ENCODE assay signal across 21 cellular contexts in genomic region chr16:8989099-8989878, GRCh38. TPM values are rescaled to one million over a fixed set of nuclear protein-coding genes. Genes with fewer than 3 reads are reported as not detected.
A peak's percentile ranks its signal among the peaks of the same experiment; 100 is the strongest.
DNase-seq lines count a peak whose midpoint lies in the region; ATAC-seq, FAIRE-seq and TF ChIP-seq lines count a peak whose summit lies in the region.
"Had no signal": no experiment of that assay in that cellular context is flagged by ENCODE, and none has a peak within 500 bp of the region (broad histone marks: within the 10 kb centered on the region; RNA-seq: fewer than 3 reads in every experiment).

No MANE protein-coding gene starts in this region.

- H2BK12ac ChIP-seq in neuronal stem cell (ENCODE audit: low read length): no peak overlapping the region

- H4K91ac ChIP-seq in neuronal stem cell (ENCODE audit: low read depth, low read length, poor library complexity): no peak overlapping the region

- intact Hi-C loops in HepG2 (cut with micrococcal nuclease; ENCODE audit: unreplicated experiment): loop anchor here (5.0 kb wide), 1 partner anchor 103 kb away; the partner anchor contains the start of gene HAPSTR1
- intact Hi-C loops in testis (cut with DNase I; ENCODE audit: low total_unique reads): no loop called here
- intact Hi-C loops in left ventricle myocardium inferior (cut with micrococcal nuclease): no loop called here

- H3K4me3 ChIP-seq in A549 (no peak overlapping the region), HepG2 (replicated peaks in 1 of 3; ENCODE audit: insufficient read depth in 1 of 3, low read depth in 2 of 3, low read length in 3 of 3) (peak overlapping the region in 2 of 3 experiments; percentile 8 to 45; a peak in 2 of 6 replicates), neuronal stem cell (ENCODE audit: low read length in 2 of 2) (no peak overlapping the region), testis (no peak overlapping the region), left ventricle myocardium inferior (no peak overlapping the region)
- H3K4me3 ChIP-seq: BLaER1 treated with 17β-estradiol and CSF1 and Interleukin-3, amounts not matched to agents 10 nM and 100 nM had no signal

- no TSS peak for BruUV-seq in HepG2 (replicated peaks; lab: Mats Ljungman, UMichigan)

- H2BK120ac ChIP-seq in neuronal stem cell (ENCODE audit: low read depth, low read length): no peak overlapping the region

- TF ChIP-seq CTCF in A549 (IDR thresholded peaks at IDR 0.05) (no peak), HepG2 (CRISPR knock-in tag; IDR thresholded peaks at IDR 0.05) (no peak; the same call in 1 of the 2 replicates), testis (IDR thresholded peaks at IDR 0.05) (no peak), left ventricle myocardium inferior (IDR thresholded peaks at IDR 0.05; ENCODE audit: borderline replicate concordance) (no peak)

- H3K23ac ChIP-seq in neuronal stem cell (ENCODE audit: low read depth, low read length, poor library complexity): no peak overlapping the region

- peak overlapping the region; percentile 5 for H3K18ac ChIP-seq in neuronal stem cell (ENCODE audit: low read length)

- H3K9me3 ChIP-seq in A549 (no peaks in the 10 kb centered on the region), HepG2 (ENCODE audit: low read length) (no peaks in the 10 kb centered on the region), neuronal stem cell (replicated peaks in 1 of 2; ENCODE audit: control insufficient read depth in 2 of 2, insufficient read depth in 1 of 2, low read depth in 1 of 2, low read length in 2 of 2) (peaks cover 0 to under 1% of the 10 kb centered on the region in 2 donors), testis (no peaks in the 10 kb centered on the region), left ventricle myocardium inferior (replicated peaks) (no peaks in the 10 kb centered on the region)
- H3K9me3 ChIP-seq: BLaER1 treated with 17β-estradiol and CSF1 and Interleukin-3, amounts not matched to agents 10 nM and 100 nM had no signal

- TF ChIP-seq POLR2A in A549 (IDR thresholded peaks at IDR 0.05; ENCODE audit: low read length) (no peak), HepG2 (IDR thresholded peaks at IDR 0.05; ENCODE audit: insufficient read depth in 1 of 2, low read depth in 2 of 2, low read length in 2 of 2) (no peak), testis (IDR thresholded peaks at IDR 0.05) (no peak)

- WGBS in A549 (ENCODE audit: missing lambda C conversion rate): 67% methylated on average over 16 of the region's 16 CpGs
- WGBS in HepG2 (ENCODE audit: low lambda C conversion rate): 4% methylated on average over 13 of the region's 16 CpGs
- no CpG with 5 or more reads among the region's 16 CpGs for WGBS in neuronal stem cell (ENCODE audit: extremely low coverage in 2 of 2, insufficient read length in 2 of 2, insufficient replicate concordance in 1 of 2), 2 donors
- WGBS in testis, 2 donors: 81 to 85% methylated on average over 6 to 16 of the region's 16 CpGs

- peak overlapping the region; percentile 53 for H3K9ac ChIP-seq in HepG2 (ENCODE audit: insufficient read depth, low read depth, low read length)
- H3K9ac ChIP-seq in neuronal stem cell (ENCODE audit: low read depth, low read length, poor library complexity): no peak overlapping the region
- H3K9ac ChIP-seq: BLaER1 treated with 17β-estradiol and CSF1 and Interleukin-3, amounts not matched to agents 10 nM and 100 nM had no signal

- DNase-seq in A549 (ENCODE audit: low read depth in 1 of 2, low spot score in 1 of 2) (no peak), RPMI8226 (peak; percentile 29), HepG2 (ENCODE audit: low spot score) (peak; percentile 88), neuronal stem cell (ENCODE audit: low spot score) (no peak), testis (no peak), pons (ENCODE audit: low spot score) (no peak), cerebellum (ENCODE audit: low spot score) (no peak), left ventricle myocardium inferior (no peak)
- DNase-seq: 8988T; CD8-positive, alpha-beta memory T cell; DND-41; KG1; NCI-H1048; NCI-H1436 treated with DMSO at 0.1 percent for 48 hours; NCI-H2029 treated with DMSO at 0.1 percent for 48 hours; NCI-H510A; NCI-H82; SIG-M5 had no signal

- H2AFZ ChIP-seq in HepG2 (ENCODE audit: low read length) (peak overlapping the region; percentile 58), neuronal stem cell (ENCODE audit: low read length) (peak overlapping the region; percentile 65)

- H3K79me2 ChIP-seq in HepG2 (ENCODE audit: insufficient read depth, low read length): no peaks in the 10 kb centered on the region

- H3K14ac ChIP-seq in neuronal stem cell (ENCODE audit: low read length): no peak overlapping the region

- FAIRE-seq in A549 (lab: Jason Lieb, UNC): no peak
- no peak for FAIRE-seq in HepG2 (lab: Jason Lieb, UNC)
- FAIRE-seq: G401.6 had no signal

- H2AK5ac ChIP-seq in neuronal stem cell (ENCODE audit: low read depth, low read length): no peak overlapping the region

- no peaks in the 10 kb centered on the region for H3K27me3 ChIP-seq in HepG2 (ENCODE audit: control insufficient read depth in 1 of 2, insufficient read depth in 2 of 2, low read length in 2 of 2)
- no peaks in the 10 kb centered on the region for H3K27me3 ChIP-seq in neuronal stem cell (ENCODE audit: control insufficient read depth in 3 of 3, insufficient read depth in 3 of 3, low read depth in 1 of 3, low read length in 3 of 3)
- no peaks in the 10 kb centered on the region for H3K27me3 ChIP-seq in testis
- peaks cover 25% of the 10 kb centered on the region for H3K27me3 ChIP-seq in left ventricle myocardium inferior (ENCODE audit: low read depth)
- H3K27me3 ChIP-seq: BLaER1 treated with 17β-estradiol and CSF1 and Interleukin-3, amounts not matched to agents 10 nM and 100 nM had no signal

- no peaks in the 10 kb centered on the region for H4K20me1 ChIP-seq in HepG2 (ENCODE audit: insufficient read depth, low read length)
- H4K20me1 ChIP-seq: BLaER1 treated with 17β-estradiol and CSF1 and Interleukin-3, amounts not matched to agents 10 nM and 100 nM had no signal

- H3K27ac ChIP-seq in A549 (peak overlapping the region in 1 of 2 experiments; percentile 56; a peak in 2 of 6 replicates), HepG2 (ENCODE audit: extremely low read length, insufficient read depth, low read length) (peak overlapping the region; percentile 83), neuronal stem cell (replicated peaks; ENCODE audit: low read length) (no peak overlapping the region), testis (no peak overlapping the region), left ventricle myocardium inferior (replicated peaks) (no peak overlapping the region)
- H3K27ac ChIP-seq: BLaER1 treated with 17β-estradiol and CSF1 and Interleukin-3, amounts not matched to agents 10 nM and 100 nM had no signal

- TF ChIP-seq RAD21 in A549 (conservative IDR thresholded peaks at IDR 0.05 in 1 of 2, IDR thresholded peaks at IDR 0.05 in 1 of 2) (no peak), HepG2 (CRISPR knock-in tag; IDR thresholded peaks at IDR 0.05) (peak; percentile 38; the same call in 1 of the 2 replicates)

- ATAC-seq in A549 (peak in 1 of 2 experiments; percentile 16; a peak in 2 of 6 replicates), HepG2 (peak; percentile 37)
- ATAC-seq: Panc1 had no signal

- H3K4me1 ChIP-seq in A549: peaks cover 29% of the 10 kb centered on the region
- peaks cover 78% of the 10 kb centered on the region for H3K4me1 ChIP-seq in HepG2 (ENCODE audit: insufficient read depth, low read length)
- H3K4me1 ChIP-seq in neuronal stem cell (ENCODE audit: control insufficient read depth in 2 of 2, insufficient read depth in 1 of 2, low read depth in 1 of 2, low read length in 2 of 2): peaks cover 0 to 4% of the 10 kb centered on the region in 2 donors
- H3K4me1 ChIP-seq in testis: no peaks in the 10 kb centered on the region
- no peaks in the 10 kb centered on the region for H3K4me1 ChIP-seq in left ventricle myocardium inferior

- POLR2A ChIA-PET in A549 (lab: Yijun Ruan, JAX): interaction anchor here (0.5 kb wide), 1 partner anchor 104 kb away, joined by 4 read pairs; no protein-coding TSS in a partner anchor
- POLR2A ChIA-PET in HepG2 (lab: Yijun Ruan, JAX): interaction anchor here (1.1 to 4.0 kb wide), 11 partner anchors 8 to 126 kb away, joined by 3 to 42 read pairs (median 8); partner anchors contain the start of genes HAPSTR1 and USP7

- CTCF ChIA-PET in A549 (lab: Yijun Ruan, JAX): interaction anchor here (4.1 kb wide), 1 partner anchor 19 kb away, joined by 20 read pairs; no protein-coding TSS in a partner anchor
- CTCF ChIA-PET in HepG2 (lab: Yijun Ruan, JAX; ENCODE audit: low intra/inter-chr PET ratio, low total read pairs): no interaction called here

- TF ChIP-seq EP300 in A549 (IDR thresholded peaks at IDR 0.05) (no peak), HepG2 (IDR thresholded peaks at IDR 0.05; ENCODE audit: low read depth in 2 of 2, low read length in 2 of 2) (no peak; a peak in 1 of 4 replicates), HepG2 (CRISPR knock-in tag; IDR thresholded peaks at IDR 0.05; ENCODE audit: borderline replicate concordance) (no peak)

- in situ Hi-C loops in HepG2 (cut with HindIII; ENCODE audit: extremely low pct_ligation_motif_present, low pct_unique_long_range_greater_than_20kb): no loop called here

- peaks cover 2% of the 10 kb centered on the region for H3K79me1 ChIP-seq in neuronal stem cell (ENCODE audit: low read depth, low read length)

- no peak overlapping the region for H2BK15ac ChIP-seq in neuronal stem cell (ENCODE audit: low read length)

- peak overlapping the region; percentile 8; the same call in 1 of the 3 replicates for H3K4me2 ChIP-seq in A549
- peak overlapping the region; percentile 53 for H3K4me2 ChIP-seq in HepG2 (ENCODE audit: low read depth, low read length)
- H3K4me2 ChIP-seq in neuronal stem cell (ENCODE audit: insufficient read depth, low read length, poor library complexity, severe bottlenecking): no peak overlapping the region
- H3K4me2 ChIP-seq: BLaER1 treated with 17β-estradiol and CSF1 and Interleukin-3, amounts not matched to agents 10 nM and 100 nM had no signal

- H2BK5ac ChIP-seq in neuronal stem cell (ENCODE audit: low read length): no peak overlapping the region

- H3K36me3 ChIP-seq in HepG2 (replicated peaks in 1 of 2; ENCODE audit: control insufficient read depth in 1 of 2, insufficient read depth in 2 of 2, low read length in 2 of 2): no peaks in the 10 kb centered on the region
- H3K36me3 ChIP-seq in neuronal stem cell (replicated peaks in 1 of 2; ENCODE audit: control insufficient read depth in 2 of 2, insufficient read depth in 2 of 2, low read length in 2 of 2): no peaks in the 10 kb centered on the region
- H3K36me3 ChIP-seq in testis (ENCODE audit: low read depth, missing control alignments): no peaks in the 10 kb centered on the region
- H3K36me3 ChIP-seq in left ventricle myocardium inferior: no peaks in the 10 kb centered on the region
- H3K36me3 ChIP-seq: BLaER1 treated with 17β-estradiol and CSF1 and Interleukin-3, amounts not matched to agents 10 nM and 100 nM had no signal

- no peak overlapping the region for H4K8ac ChIP-seq in neuronal stem cell (ENCODE audit: low read depth, low read length)

- H3K4ac ChIP-seq in neuronal stem cell (ENCODE audit: low read length): no peak overlapping the region

RNA-seq across cellular contexts. Expression of gene USP7, which starts 25.6 kb away (rescaled TPM):
- 39.6 and 78.6 TPM in 2 replicates for polyA plus RNA-seq in A549 (2011; rRNA removed)
- 9.1 and 9.3 TPM in 2 replicates for polyA plus RNA-seq in A549 (2012; cell fraction: cytosol; rRNA removed)
- 12.8 and 27.0 TPM in 2 replicates for polyA plus RNA-seq in A549 (2012; cell fraction: nucleus; rRNA removed)
- polyA plus RNA-seq in A549 (2017; fragmentation: RNase III; extraction: RNeasy Plus Mini Kit Qiagen cat#74134 plus additional on column Dnase treatment): 65.7 to 66.6 TPM (median 65.9 TPM) in 3 replicates
- 122 and 194 TPM in 2 replicates for polyA minus RNA-seq in A549 (2011; rRNA and poly(A)+ RNA removed)
- total RNA-seq in HepG2 (2016; rRNA removed; fragmentation: Illumina TruSeq; extraction: Trizol): 173 and 177 TPM in 2 replicates
- 42.2 and 47.1 TPM in 2 replicates for total RNA-seq in HepG2 (2016; cell fraction: cytosol; rRNA removed; fragmentation: Illumina TruSeq; extraction: Trizol; ENCODE audit: low read depth)
- 166 and 185 TPM in 2 replicates for total RNA-seq in HepG2 (2016; cell fraction: insoluble cytoplasmic fraction; rRNA removed; fragmentation: Illumina TruSeq; extraction: Trizol)
- 53.5 and 58.7 TPM in 2 replicates for total RNA-seq in HepG2 (2016; cell fraction: membrane; rRNA removed; fragmentation: Illumina TruSeq; extraction: Trizol)
- 231 and 239 TPM in 2 replicates for total RNA-seq in HepG2 (2016; cell fraction: nucleus; rRNA removed; fragmentation: Illumina TruSeq; extraction: Trizol)
- polyA plus RNA-seq in HepG2 (2011; rRNA removed): 52.5 and 58.4 TPM in 2 replicates
- 16.6 and 26.6 TPM in 2 replicates for polyA plus RNA-seq in HepG2 (2011; cell fraction: cytosol; rRNA removed)
- polyA plus RNA-seq in HepG2 (2011; cell fraction: nucleus; rRNA removed): 77.7 and 102 TPM in 2 replicates
- polyA plus RNA-seq in HepG2 (2012): 151 and 152 TPM in 2 replicates
- 5.3 and 6.8 TPM in 2 replicates for polyA plus RNA-seq in HepG2 (2016; cell fraction: cytosol; fragmentation: Illumina TruSeq; extraction: Trizol; ENCODE audit: low read depth)
- polyA plus RNA-seq in HepG2 (2016; cell fraction: insoluble cytoplasmic fraction; fragmentation: Illumina TruSeq; extraction: Trizol; ENCODE audit: low read depth): 200 and 216 TPM in 2 replicates
- polyA plus RNA-seq in HepG2 (2016; cell fraction: membrane; fragmentation: Illumina TruSeq; extraction: Trizol; ENCODE audit: low read depth): 18.6 and 26.0 TPM in 2 replicates
- polyA plus RNA-seq in HepG2 (2016; cell fraction: nucleus; fragmentation: Illumina TruSeq; extraction: Trizol; ENCODE audit: insufficient read depth, low read depth): 243 and 249 TPM in 2 replicates
- polyA minus RNA-seq in HepG2 (2011; rRNA and poly(A)+ RNA removed; ENCODE audit: low replicate concordance): 135 and 250 TPM in 2 replicates
- 49.2 and 87.1 TPM in 2 replicates for polyA minus RNA-seq in HepG2 (2011; cell fraction: cytosol; rRNA and poly(A)+ RNA removed)
- polyA minus RNA-seq in HepG2 (2011; cell fraction: nucleus; rRNA and poly(A)+ RNA removed): 329 and 403 TPM in 2 replicates
- polyA plus RNA-seq in neuronal stem cell (2013, experiment 1 of 2): 54.4 TPM
- 53.1 TPM for polyA plus RNA-seq in neuronal stem cell (2013, experiment 2 of 2)
- 100 to 1,000 TPM; 159 to 173 TPM for total RNA-seq in testis
- polyA plus RNA-seq in testis (ENCODE audit: insufficient read depth, low read depth, low replicate concordance): 172 TPM
- 108 TPM for total RNA-seq in cerebellum
- 54.7 TPM for total RNA-seq in left ventricle myocardium inferior

Comparison
In these comparisons a context has a peak if more than half of its experiments do, and no peak if none do; other contexts are left out.
1. DNase-seq: peak in RPMI8226 (single experiment) and HepG2 (single experiment); none in A549 (0 of 2), neuronal stem cell (single experiment), testis (single experiment), pons (single experiment), cerebellum (single experiment) and left ventricle myocardium inferior (single experiment).
2. H3K4me3 ChIP-seq: peak in HepG2 (2 of 3); none in A549 (single experiment), neuronal stem cell (0 of 2), testis (0 of 2) and left ventricle myocardium inferior (single experiment).
3. Of the 38 proteins assayed by ChIP-seq in both HepG2 and A549: peak only in HepG2: BHLHE40, ESRRA, FOSL2, HDAC2, JUN, PHF8 and 1 more; only in A549: none; in both: none; in neither: 29; mixed calls (peak in some experiments, not most) for 2.